Comparison of ENCODE assay signal across 8 cellular contexts in the genomic region with DNA sequence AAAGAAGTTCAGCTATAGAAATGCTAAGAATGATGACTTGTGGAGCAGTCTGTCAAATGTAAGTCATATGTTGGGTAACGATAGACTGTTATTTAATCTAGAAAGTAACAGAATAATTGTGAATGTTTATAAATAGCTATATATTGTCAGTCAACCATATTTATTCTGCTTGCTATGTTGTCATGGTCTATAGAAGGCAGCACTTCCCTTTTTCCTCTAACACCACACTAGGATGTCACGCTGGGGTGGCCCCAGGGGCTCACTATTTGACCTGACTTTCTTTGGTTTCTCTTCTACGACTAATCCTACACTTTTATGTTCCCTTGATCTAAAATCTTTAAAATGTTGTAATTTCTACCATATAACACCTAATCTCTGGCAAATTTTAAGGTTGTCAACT. TPM values are rescaled to one million over a fixed set of nuclear protein-coding genes. Genes with fewer than 3 reads are reported as not detected.
DNase-seq lines count a peak whose midpoint lies in the region; ATAC-seq and TF ChIP-seq lines count a peak whose summit lies in the region.

No MANE protein-coding gene starts in this region.

- peak overlapping the region; percentile 56 for H3K27ac ChIP-seq in CD4-positive, alpha-beta memory T cell (ENCODE audit: low read depth, low read length)
- no peak overlapping the region for H3K27ac ChIP-seq in PC-3 (ENCODE audit: low read length)

- no peaks in the 10 kb centered on the region for H3K9me3 ChIP-seq in CD4-positive, alpha-beta memory T cell (ENCODE audit: control insufficient read depth in 1 of 2, low read length in 2 of 2)
- H3K9me3 ChIP-seq in PC-3 (ENCODE audit: low read length), result no peaks in the 10 kb centered on the region

- peak; percentile 97 for ATAC-seq in GM19438 (IDR thresholded peaks at IDR 0.05; ENCODE audit: low read depth, unreplicated experiment)
- peak; percentile 97 for ATAC-seq in HG03354 (IDR thresholded peaks at IDR 0.05; ENCODE audit: poor library complexity, severe bottlenecking, unreplicated experiment)
- ATAC-seq in PC-3, result no peak

- no peak overlapping the region for H3K9ac ChIP-seq in PC-3 (ENCODE audit: low read length)

- no peaks in the 10 kb centered on the region for H3K79me2 ChIP-seq in PC-3 (ENCODE audit: low read length)

- DNase-seq in CD4-positive, alpha-beta memory T cell, result no peak
- no peak for DNase-seq in activated T-helper 2 cell treated with anti-CD3 and anti-CD28 coated beads, Interferon-gamma antibody, Interleukin-2, Interleukin-4, amounts not matched to agents 10 μg/mL and 5 μg/mL and 100 μg/mL, durations not matched to agents 14 hours and 24 hours and 36 hours (ENCODE audit: low spot score)
- DNase-seq in PC-3 (no peak), nephron progenitor cell (no peak), NCI-H1092 (lab: John Stamatoyannopoulos, UW) (no peak), NCI-H187 (lab: John Stamatoyannopoulos, UW) (no peak)

- no peaks in the 10 kb centered on the region for H3K9me3 Mint-ChIP-seq in CD4-positive, alpha-beta memory T cell
- H3K9me3 Mint-ChIP-seq in activated T-helper 2 cell treated with anti-CD3 and anti-CD28 coated beads, Interferon-gamma antibody, Interleukin-2, Interleukin-4, amounts not matched to agents 10 μg/mL and 5 μg/mL and 100 μg/mL, durations not matched to agents 14 hours and 24 hours and 36 hours, result no peaks in the 10 kb centered on the region
- no peaks in the 10 kb centered on the region for H3K9me3 Mint-ChIP-seq in nephron progenitor cell

- H4K20me1 ChIP-seq in PC-3 (ENCODE audit: low read length), result no peaks in the 10 kb centered on the region

- peak overlapping the region; percentile 56 to 90 (median 80) for H3K4me3 Mint-ChIP-seq in CD4-positive, alpha-beta memory T cell
- H3K4me3 Mint-ChIP-seq in activated T-helper 2 cell treated with anti-CD3 and anti-CD28 coated beads, Interferon-gamma antibody, Interleukin-2, Interleukin-4, amounts not matched to agents 10 μg/mL and 5 μg/mL and 100 μg/mL, durations not matched to agents 14 hours and 24 hours and 36 hours (ENCODE audit: low read depth), result peak overlapping the region; percentile 82
- no peak overlapping the region for H3K4me3 Mint-ChIP-seq in nephron progenitor cell

- H3F3A ChIP-seq in PC-3 (ENCODE audit: low read length, unreplicated experiment), result no peaks in the 10 kb centered on the region

- peaks cover 67 to 86% of the 10 kb centered on the region in 2 donors for H3K36me3 Mint-ChIP-seq in CD4-positive, alpha-beta memory T cell
- peaks cover 82% of the 10 kb centered on the region for H3K36me3 Mint-ChIP-seq in activated T-helper 2 cell treated with anti-CD3 and anti-CD28 coated beads, Interferon-gamma antibody, Interleukin-2, Interleukin-4, amounts not matched to agents 10 μg/mL and 5 μg/mL and 100 μg/mL, durations not matched to agents 14 hours and 24 hours and 36 hours (ENCODE audit: low read depth)
- H3K36me3 Mint-ChIP-seq in nephron progenitor cell (ENCODE audit: low read depth), result no peaks in the 10 kb centered on the region

- TF ChIP-seq CTCF in PC-3 (conservative IDR thresholded peaks at IDR 0.05; ENCODE audit: low read depth, low read length), result no peak
- TF ChIP-seq CTCF in nephron progenitor cell (IDR thresholded peaks at IDR 0.05), result no peak

- no peak overlapping the region for H3K4me2 ChIP-seq in PC-3 (ENCODE audit: low read length)

- peaks cover 37% of the 10 kb centered on the region for H3K4me1 ChIP-seq in CD4-positive, alpha-beta memory T cell (ENCODE audit: insufficient read depth, low read length)
- H3K4me1 ChIP-seq in PC-3 (ENCODE audit: insufficient read depth, low read length), result peaks cover 7% of the 10 kb centered on the region

- POLR2A ChIA-PET in CD4-positive, alpha-beta memory T cell (lab: Charles Lee; ENCODE audit: partially characterized antibody), result interaction anchor here (0.7 to 2.4 kb wide), 13 partner anchors 8 to 91 kb away, joined by 3 to 21 read pairs (median 6); partner anchors contain the start of genes ERAP1, ERAP2 and LNPEP
- POLR2A ChIA-PET in PC-3 (lab: Charles Lee; ENCODE audit: unreplicated experiment), result no interaction called here

- H2AFZ ChIP-seq in PC-3 (ENCODE audit: low read length), result no peak overlapping the region

- peak overlapping the region; percentile 82 to 97 (median 92) for H3K27ac Mint-ChIP-seq in CD4-positive, alpha-beta memory T cell
- H3K27ac Mint-ChIP-seq in activated T-helper 2 cell treated with anti-CD3 and anti-CD28 coated beads, Interferon-gamma antibody, Interleukin-2, Interleukin-4, amounts not matched to agents 10 μg/mL and 5 μg/mL and 100 μg/mL, durations not matched to agents 14 hours and 24 hours and 36 hours, result peak overlapping the region; percentile 96
- no peak overlapping the region for H3K27ac Mint-ChIP-seq in nephron progenitor cell

- CTCF ChIA-PET in CD4-positive, alpha-beta memory T cell (lab: Charles Lee; ENCODE audit: partially characterized antibody), result interaction anchor here (0.8 to 2.5 kb wide), 16 partner anchors 10 to 282 kb away, joined by 3 to 30 read pairs (median 4); partner anchors contain the start of gene ERAP2
- CTCF ChIA-PET in PC-3 (lab: Charles Lee), result no interaction called here

- H3K4me3 ChIP-seq in CD4-positive, alpha-beta memory T cell (ENCODE audit: low read length in 2 of 2), result no peak overlapping the region
- no peak overlapping the region for H3K4me3 ChIP-seq in PC-3 (ENCODE audit: low read length)

- peaks cover 26 to 55% (median 42%) of the 10 kb centered on the region in 4 donors for H3K4me1 Mint-ChIP-seq in CD4-positive, alpha-beta memory T cell
- peaks cover 50% of the 10 kb centered on the region for H3K4me1 Mint-ChIP-seq in activated T-helper 2 cell treated with anti-CD3 and anti-CD28 coated beads, Interferon-gamma antibody, Interleukin-2, Interleukin-4, amounts not matched to agents 10 μg/mL and 5 μg/mL and 100 μg/mL, durations not matched to agents 14 hours and 24 hours and 36 hours (ENCODE audit: low read depth)
- H3K4me1 Mint-ChIP-seq in nephron progenitor cell, result peaks cover 7% of the 10 kb centered on the region

- no peaks in the 10 kb centered on the region for H3K27me3 ChIP-seq in CD4-positive, alpha-beta memory T cell (ENCODE audit: insufficient read depth, low read length)
- H3K27me3 ChIP-seq in PC-3 (ENCODE audit: low read length), result no peaks in the 10 kb centered on the region

- H3K9me2 ChIP-seq in PC-3 (replicated peaks; ENCODE audit: low read length), result no peaks in the 10 kb centered on the region

- H3K27me3 Mint-ChIP-seq in CD4-positive, alpha-beta memory T cell, result no peaks in the 10 kb centered on the region
- H3K27me3 Mint-ChIP-seq in activated T-helper 2 cell treated with anti-CD3 and anti-CD28 coated beads, Interferon-gamma antibody, Interleukin-2, Interleukin-4, amounts not matched to agents 10 μg/mL and 5 μg/mL and 100 μg/mL, durations not matched to agents 14 hours and 24 hours and 36 hours (ENCODE audit: low read depth), result no peaks in the 10 kb centered on the region
- H3K27me3 Mint-ChIP-seq in nephron progenitor cell (ENCODE audit: low read depth, poor library complexity), result no peaks in the 10 kb centered on the region

- intact Hi-C loops in CD4-positive, alpha-beta memory T cell (cut with micrococcal nuclease), result loop anchor here (1.0 to 2.0 kb wide), 2 partner anchors 28 to 38 kb away; no protein-coding TSS in a partner anchor
- intact Hi-C loops in activated T-helper 2 cell treated with anti-CD3 and anti-CD28 coated beads, Interferon-gamma antibody, Interleukin-2, Interleukin-4, amounts not matched to agents 10 μg/mL and 5 μg/mL and 100 μg/mL, durations not matched to agents 14 hours and 24 hours and 36 hours (cut with micrococcal nuclease), result loop anchor here (1.0 to 10.0 kb wide), 7 partner anchors 11 to 232 kb away; partner anchors contain the start of genes CAST and ERAP2
- intact Hi-C loops in PC-3 (cut with micrococcal nuclease), result no loop called here

- no TSS peak for BruUV-seq in PC-3 (replicated peaks; lab: Mats Ljungman, UMichigan)

- peaks cover 70% of the 10 kb centered on the region for H3K36me3 ChIP-seq in CD4-positive, alpha-beta memory T cell (ENCODE audit: insufficient read depth, low read length)
- H3K36me3 ChIP-seq in PC-3 (ENCODE audit: low read depth, low read length), result no peaks in the 10 kb centered on the region

RNA-seq across cellular contexts. Expression of gene ERAP2, which starts 20.5 kb away (rescaled TPM):
- 100 to 1,000 TPM; 107 to 112 TPM for total RNA-seq in CD4-positive, alpha-beta memory T cell
- polyA plus RNA-seq in CD4-positive, alpha-beta memory T cell, result 100 to 1,000 TPM in 1 of 2 donors, 1 to 10 TPM in 1; 4.7 to 112 TPM
- total RNA-seq in activated T-helper 2 cell treated with anti-CD3 and anti-CD28 coated beads, Interferon-gamma antibody, Interleukin-2, Interleukin-4, amounts not matched to agents 10 μg/mL and 5 μg/mL and 100 μg/mL, durations not matched to agents 14 hours and 24 hours and 36 hours, result 46.8 and 49.3 TPM in 2 replicates
- total RNA-seq in PC-3 (2014; rRNA removed), result 9.6 and 12.0 TPM in 2 replicates

RNA-seq across cellular contexts. Expression of gene LNPEP, which starts 39.1 kb away (rescaled TPM):
- 10 to 100 TPM; 92.5 to 97.3 TPM for total RNA-seq in CD4-positive, alpha-beta memory T cell
- 10 to 100 TPM; 23.5 to 38.6 TPM for polyA plus RNA-seq in CD4-positive, alpha-beta memory T cell
- 37.5 and 37.9 TPM in 2 replicates for total RNA-seq in activated T-helper 2 cell treated with anti-CD3 and anti-CD28 coated beads, Interferon-gamma antibody, Interleukin-2, Interleukin-4, amounts not matched to agents 10 μg/mL and 5 μg/mL and 100 μg/mL, durations not matched to agents 14 hours and 24 hours and 36 hours
- total RNA-seq in PC-3 (2014; rRNA removed), result 11.1 and 20.2 TPM in 2 replicates
